ENCODE assay signal across 10 cellular contexts in genomic region chr18:97252-97914, GRCh38. TPM values are rescaled to one million over a fixed set of nuclear protein-coding genes. Genes with fewer than 3 reads are reported as not detected.
A peak's percentile ranks its signal among the peaks of the same experiment; 100 is the strongest.
DNase-seq lines count a peak whose midpoint lies in the region; ATAC-seq and TF ChIP-seq lines count a peak whose summit lies in the region.
"Not testable (repeated sequence)": the region's sequence is repeated elsewhere in the genome, so short reads cannot be mapped to it uniquely, and the experiment has no call there.
"Had no signal": no experiment of that assay in that cellular context is flagged by ENCODE, and none has a peak within 500 bp of the region (broad histone marks: within the 10 kb centered on the region; RNA-seq: fewer than 3 reads in every experiment).

No MANE protein-coding gene starts in this region.

- not testable (repeated sequence) for TF ChIP-seq POLR2A in GM18505 (IDR thresholded peaks at IDR 0.05; ENCODE audit: borderline replicate concordance, extremely low read depth, insufficient read depth, insufficient read length)

- intact Hi-C loops in A673 (cut with micrococcal nuclease; ENCODE audit: unreplicated experiment); natural killer cell (cut with micrococcal nuclease): not testable (repeated sequence)

- H3K4me3 Mint-ChIP-seq in activated naive CD4-positive, alpha-beta T cell treated with anti-CD3 and anti-CD28 coated beads, Interleukin-2, amount 10 ng/mL, durations not matched to agents 7 days and 5 days; natural killer cell: not testable (repeated sequence)

- H3K36me3 Mint-ChIP-seq in activated naive CD4-positive, alpha-beta T cell treated with anti-CD3 and anti-CD28 coated beads, Interleukin-2, amount 10 ng/mL, durations not matched to agents 7 days and 5 days; natural killer cell: not testable (repeated sequence)

- not testable (repeated sequence) for H3K9me3 Mint-ChIP-seq in activated naive CD4-positive, alpha-beta T cell treated with anti-CD3 and anti-CD28 coated beads, Interleukin-2, amount 10 ng/mL, durations not matched to agents 7 days and 5 days; natural killer cell

- H3K79me2 ChIP-seq in OCI-LY1 (ENCODE audit: insufficient read depth, low read length), result not testable (repeated sequence)

- not testable (repeated sequence) for H3K9me3 ChIP-seq in A673 (ENCODE audit: low read depth, low read length, poor library complexity, severe bottlenecking); OCI-LY1 (ENCODE audit: low read length)

- peak; percentile 31; the same call in 1 of the 2 replicates for TF ChIP-seq CTCF in A673 (conservative IDR thresholded peaks at IDR 0.05; ENCODE audit: low read depth, low read length)
- peak; percentile 13 for TF ChIP-seq CTCF in OCI-LY1 (IDR thresholded peaks at IDR 0.05; ENCODE audit: low read length)
- peak; percentile 27 for TF ChIP-seq CTCF in natural killer cell (IDR thresholded peaks at IDR 0.05)

- BruUV-seq in A673 (replicated peaks; lab: Mats Ljungman, UMichigan), result not testable (repeated sequence)

- POLR2A ChIA-PET in A673 (lab: Charles Lee; ENCODE audit: low non-redundant PET), result not testable (repeated sequence)

- not testable (repeated sequence) for H3K4me1 Mint-ChIP-seq in activated naive CD4-positive, alpha-beta T cell treated with anti-CD3 and anti-CD28 coated beads, Interleukin-2, amount 10 ng/mL, durations not matched to agents 7 days and 5 days; natural killer cell

- H3K27ac Mint-ChIP-seq in activated naive CD4-positive, alpha-beta T cell treated with anti-CD3 and anti-CD28 coated beads, Interleukin-2, amount 10 ng/mL, durations not matched to agents 7 days and 5 days; natural killer cell: not testable (repeated sequence)

- H3K27me3 Mint-ChIP-seq in activated naive CD4-positive, alpha-beta T cell treated with anti-CD3 and anti-CD28 coated beads, Interleukin-2, amount 10 ng/mL, durations not matched to agents 7 days and 5 days, result not testable (repeated sequence)
- H3K27me3 Mint-ChIP-seq in natural killer cell (ENCODE audit: low read depth in 2 of 2), result peaks cover 12 to 13% of the 10 kb centered on the region in 2 donors

- H3K4me2 ChIP-seq in OCI-LY1 (ENCODE audit: low read length), result not testable (repeated sequence)

- not testable (repeated sequence) for H3K9ac ChIP-seq in OCI-LY1 (ENCODE audit: low read length)

- CTCF ChIA-PET in A673 (lab: Charles Lee); activated naive CD4-positive, alpha-beta T cell treated with anti-CD3 and anti-CD28 coated beads, Interleukin-2, amount 10 ng/mL, durations not matched to agents 7 days and 5 days (lab: Charles Lee): not testable (repeated sequence)

- H3K9me2 ChIP-seq in OCI-LY1 (ENCODE audit: low read depth, low read length), result not testable (repeated sequence)

- H4K20me1 ChIP-seq in OCI-LY1 (ENCODE audit: insufficient read depth, low read length), result not testable (repeated sequence)

- DNase-seq in A673 (ENCODE audit: low spot score); natural killer cell: not testable (repeated sequence)
- DNase-seq in activated naive CD4-positive, alpha-beta T cell treated with anti-CD3 and anti-CD28 coated beads, Interleukin-2, amount 10 ng/mL, durations not matched to agents 7 days and 5 days, result peak; percentile 34

- not testable (repeated sequence) for H3K4me1 ChIP-seq in A673 (ENCODE audit: insufficient read depth, low read length, poor library complexity, severe bottlenecking); OCI-LY1 (ENCODE audit: insufficient read depth, low read length, severe bottlenecking)

- ATAC-seq in GM18505 (IDR thresholded peaks at IDR 0.05; ENCODE audit: unreplicated experiment) (peak; percentile 79), GM19468 (IDR thresholded peaks at IDR 0.05; ENCODE audit: extremely low read depth, unreplicated experiment) (peak; percentile 97), HG02678 (IDR thresholded peaks at IDR 0.05; ENCODE audit: unreplicated experiment) (peak; percentile 90), HG03280 (IDR thresholded peaks at IDR 0.05; ENCODE audit: unreplicated experiment) (peak; percentile 97)
- not testable (repeated sequence) for ATAC-seq in natural killer cell

- H3K36me3 ChIP-seq in A673 (ENCODE audit: insufficient read depth, low read length, poor library complexity, severe bottlenecking); OCI-LY1 (ENCODE audit: insufficient read depth, low read length): not testable (repeated sequence)

- not testable (repeated sequence) for H3K4me3 ChIP-seq in A673 (ENCODE audit: low read depth, low read length, poor library complexity, severe bottlenecking); OCI-LY1 (ENCODE audit: low read depth, low read length, poor library complexity, severe bottlenecking)

- not testable (repeated sequence) for H2AFZ ChIP-seq in OCI-LY1 (ENCODE audit: low read length)

- not testable (repeated sequence) for H3K27ac ChIP-seq in A673 (ENCODE audit: low read depth, low read length, poor library complexity, severe bottlenecking); OCI-LY1 (ENCODE audit: low read depth, low read length, poor library complexity, severe bottlenecking)

- H3F3A ChIP-seq in OCI-LY1 (ENCODE audit: insufficient read depth, low read length), result not testable (repeated sequence)

- not testable (repeated sequence) for H3K27me3 ChIP-seq in A673 (replicated peaks; ENCODE audit: insufficient read depth, low read depth, low read length, poor library complexity); OCI-LY1 (ENCODE audit: insufficient read depth, low read length)

RNA-seq across cellular contexts. Expression of gene TUBB8B, which starts 48.0 kb away (rescaled TPM):
- total RNA-seq in A673 (2021) (0.77 and 0.79 TPM in 2 replicates), natural killer cell (not detected)
- total RNA-seq: osteoblast, Right ventricle myocardium superior had no signal
